14 cellular contexts compared by ENCODE assay signal in the genomic region with DNA sequence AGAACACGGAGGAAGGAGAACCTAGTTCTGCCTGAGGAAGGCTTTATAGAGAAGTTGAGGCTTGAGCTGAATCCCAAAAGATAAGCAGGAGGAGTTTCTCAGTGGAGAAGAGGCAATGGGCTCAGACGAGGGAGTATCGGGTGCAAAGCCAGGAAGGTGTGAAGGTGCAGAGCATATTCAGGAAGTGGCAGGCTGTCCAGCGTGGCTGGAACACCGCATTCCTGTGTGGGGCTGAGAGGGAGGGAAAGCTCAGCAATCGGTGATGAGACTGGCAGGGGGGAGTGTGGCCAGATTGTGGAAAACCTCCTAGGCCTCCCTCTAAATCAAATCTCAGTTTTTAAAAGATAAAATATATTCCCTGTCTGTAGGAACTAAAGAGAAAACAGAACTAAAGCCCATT.
DNase-seq lines count a peak whose midpoint lies in the region; ATAC-seq, FAIRE-seq and TF ChIP-seq lines count a peak whose summit lies in the region.
"Had no signal": no experiment of that assay in that cellular context is flagged by ENCODE, and none has a peak within 500 bp of the region (broad histone marks: within the 10 kb centered on the region; RNA-seq: fewer than 3 reads in every experiment).

No MANE protein-coding gene starts in this region.

- POLR2A ChIA-PET in K562 (lab: Yijun Ruan, JAX) = interaction anchor here (0.7 kb wide), 1 partner anchor 164 kb away, joined by 4 read pairs; no protein-coding TSS in a partner anchor

- no peaks in the 10 kb centered on the region for H3K9me3 ChIP-seq in K562 (replicated peaks; ENCODE audit: control insufficient read depth, insufficient read depth, low read depth, low read length)
- no peaks in the 10 kb centered on the region for H3K9me3 ChIP-seq in trophoblast cell (ENCODE audit: insufficient read depth, low read depth, low read length)
- H3K9me3 ChIP-seq in WERI-Rb-1 (ENCODE audit: severe bottlenecking) = no peaks in the 10 kb centered on the region
- H3K9me3 ChIP-seq: gastrocnemius medialis had no signal

- in situ Hi-C loops in KBM-7 (cut with MboI; ENCODE audit: low pct_unique_long_range_greater_than_20kb, low sequenced_read_pairs) (no loop called here), K562 (cut with MboI) (no loop called here)

- DNase-seq in KBM-7 = peak; percentile 7
- no peak for DNase-seq in K562 (ENCODE audit: extremely low read depth in 1 of 4, low spot score in 3 of 4)
- DNase-seq in immature natural killer cell = no peak
- peak; percentile 69 to 70 for DNase-seq in trophoblast cell
- DNase-seq in WERI-Rb-1 = no peak
- DNase-seq in NCI-H2107 (lab: John Stamatoyannopoulos, UW) = no peak
- DNase-seq: activated naive CD4-positive, alpha-beta T cell treated with anti-CD3 and anti-CD28 coated beads for 36 hours; gastrocnemius medialis; stimulated activated naive CD4-positive, alpha-beta T cell had no signal

- H3K9me1 ChIP-seq in K562 (ENCODE audit: control insufficient read depth, insufficient read depth, low read length) = no peaks in the 10 kb centered on the region

- H3K4ac ChIP-seq in trophoblast cell (ENCODE audit: low read depth, low read length) = no peak overlapping the region

- H3K79me2 ChIP-seq in K562 (ENCODE audit: control insufficient read depth, insufficient read depth, low read length) (no peaks in the 10 kb centered on the region), trophoblast cell (ENCODE audit: control insufficient read depth, insufficient read depth, low read length, poor library complexity) (peaks cover 1% of the 10 kb centered on the region)

- H2AFZ ChIP-seq in K562 (ENCODE audit: low read depth, low read length) = no peak overlapping the region
- no peak overlapping the region for H2AFZ ChIP-seq in trophoblast cell (ENCODE audit: insufficient read depth, low read length, poor library complexity)

- no peak for TF ChIP-seq CTCF in K562 (IDR thresholded peaks at IDR 0.05 in 2 of 3, conservative IDR thresholded peaks at IDR 0.05 in 1 of 3; ENCODE audit: insufficient read depth in 2 of 3, low read depth in 1 of 3, low read length in 3 of 3)
- TF ChIP-seq CTCF in WERI-Rb-1 (IDR thresholded peaks at IDR 0.05; ENCODE audit: low read depth, low read length) = no peak

- no peak overlapping the region for H2BK5ac ChIP-seq in trophoblast cell (ENCODE audit: low read depth, low read length, poor library complexity)

- no peak overlapping the region for H2AK5ac ChIP-seq in trophoblast cell (ENCODE audit: low read length)

- H3K27ac ChIP-seq in K562 (ENCODE audit: extremely low read depth, low read depth, low read length) (no peak overlapping the region), trophoblast cell (ENCODE audit: low read depth, low read length) (peak overlapping the region; percentile 48), WERI-Rb-1 (no peak overlapping the region)
- H3K27ac ChIP-seq: C4-2B, gastrocnemius medialis had no signal

- H4K8ac ChIP-seq in trophoblast cell (ENCODE audit: low read depth, low read length) = no peak overlapping the region

- peaks cover 12 to 19% of the 10 kb centered on the region in 2 donors for H3K4me1 Mint-ChIP-seq in immature natural killer cell

- no peak for TF ChIP-seq POLR2A in K562 (conservative IDR thresholded peaks at IDR 0.05)

- H3K23ac ChIP-seq in trophoblast cell (ENCODE audit: low read length) = no peak overlapping the region

- peaks cover 31% of the 10 kb centered on the region for H3K79me1 ChIP-seq in trophoblast cell (ENCODE audit: low read length)

- H4K91ac ChIP-seq in trophoblast cell (ENCODE audit: low read depth, low read length) = no peak overlapping the region

- CTCF ChIA-PET in K562 (lab: Yijun Ruan, JAX; ENCODE audit: low intra/inter-chr PET ratio) = no interaction called here

- ATAC-seq in K562 = no peak
- no peak for ATAC-seq in GM21619 (IDR thresholded peaks at IDR 0.05; ENCODE audit: unreplicated experiment)
- no peak for ATAC-seq in HG02840 (IDR thresholded peaks at IDR 0.05; ENCODE audit: low FRiP score, unreplicated experiment)
- ATAC-seq: gastrocnemius medialis had no signal

- H4K12ac ChIP-seq in trophoblast cell (ENCODE audit: low read depth, low read length) = no peak overlapping the region

- H2BK120ac ChIP-seq in trophoblast cell (ENCODE audit: insufficient read depth, low read length, poor library complexity) = no peak overlapping the region

- 0% methylated on average over 6 of the region's 6 CpGs for WGBS in K562 (ENCODE audit: insufficient coverage, low coverage, missing lambda C conversion rate)
- no CpG with 5 or more reads among the region's 6 CpGs for WGBS in trophoblast cell (ENCODE audit: extremely low coverage, insufficient coverage, insufficient read length)

- peak overlapping the region in 1 of 6 donors; percentile 22 for H3K27ac Mint-ChIP-seq in immature natural killer cell
- H3K27ac Mint-ChIP-seq: activated naive CD4-positive, alpha-beta T cell treated with anti-CD3 and anti-CD28 coated beads for 36 hours; T-helper 2 cell treated with Interferon-gamma antibody and Interleukin-4, amounts not matched to agents 5 μg/mL and 100 μg/mL, for 36 hours had no signal

- H3K4me2 ChIP-seq in K562 (ENCODE audit: insufficient read depth, low read length) (no peak overlapping the region), trophoblast cell (ENCODE audit: low read length) (no peak overlapping the region)

- peak overlapping the region; percentile 4 for H2BK12ac ChIP-seq in trophoblast cell (ENCODE audit: low read length)

- no peak for FAIRE-seq in K562 (lab: Jason Lieb, UNC)
- FAIRE-seq: colon had no signal

- no peak for TF ChIP-seq RAD21 in K562 (CRISPR knock-in tag; conservative IDR thresholded peaks at IDR 0.05 in 1 of 2, IDR thresholded peaks at IDR 0.05 in 1 of 2)

- H3K18ac ChIP-seq in trophoblast cell (ENCODE audit: low read length) = no peak overlapping the region

- no peaks in the 10 kb centered on the region for H3K9me3 Mint-ChIP-seq in immature natural killer cell
- H3K9me3 Mint-ChIP-seq: activated naive CD4-positive, alpha-beta T cell treated with anti-CD3 and anti-CD28 coated beads for 36 hours; T-helper 2 cell treated with Interferon-gamma antibody and Interleukin-4, amounts not matched to agents 5 μg/mL and 100 μg/mL, for 36 hours had no signal

- peak overlapping the region in 3 of 5 donors; percentile 7 to 24 (median 22) for H3K4me3 Mint-ChIP-seq in immature natural killer cell
- H3K4me3 Mint-ChIP-seq: activated naive CD4-positive, alpha-beta T cell treated with anti-CD3 and anti-CD28 coated beads for 36 hours; T-helper 2 cell treated with Interferon-gamma antibody and Interleukin-4, amounts not matched to agents 5 μg/mL and 100 μg/mL, for 36 hours had no signal

- TF ChIP-seq EP300 in K562 (IDR thresholded peaks at IDR 0.05; ENCODE audit: low read length) = no peak

- H3K4me1 ChIP-seq in K562 (replicated peaks in 1 of 2; ENCODE audit: control insufficient read depth in 2 of 2, insufficient read depth in 2 of 2, low read length in 2 of 2) (peaks cover 0 to 7% of the 10 kb centered on the region in 2 experiments; a peak in 4 of 5 replicates), trophoblast cell (ENCODE audit: control insufficient read depth in 1 of 2, insufficient read depth in 2 of 2, low read length in 2 of 2) (peaks cover 14 to 32% of the 10 kb centered on the region in 2 experiments)

- peaks cover 0 to 4% (median 0%) of the 10 kb centered on the region in 3 donors for H3K36me3 Mint-ChIP-seq in immature natural killer cell

- peaks cover 0 to 2% (median 0%) of the 10 kb centered on the region in 3 donors for H3K27me3 Mint-ChIP-seq in immature natural killer cell (ENCODE audit: low read depth in 3 of 3)

- intact Hi-C loops in K562 (cut with micrococcal nuclease) = loop anchor here (10.0 kb wide), 1 partner anchor 472 kb away; no protein-coding TSS in a partner anchor

- H3K27me3 ChIP-seq in K562 (ENCODE audit: control insufficient read depth in 2 of 2, insufficient read depth in 2 of 2, low read length in 2 of 2) (peaks cover 0 to 4% of the 10 kb centered on the region in 2 experiments; a peak in 1 of 5 replicates), trophoblast cell (ENCODE audit: insufficient read depth, low read length) (no peaks in the 10 kb centered on the region), WERI-Rb-1 (ENCODE audit: insufficient read depth, low read depth, severe bottlenecking) (no peaks in the 10 kb centered on the region)
- H3K27me3 ChIP-seq: gastrocnemius medialis had no signal

- no peaks in the 10 kb centered on the region for H4K20me1 ChIP-seq in K562 (replicated peaks; ENCODE audit: control insufficient read depth, insufficient read depth, low read length)

- no peak overlapping the region for H3K4me3 ChIP-seq in K562
- no peak overlapping the region for H3K4me3 ChIP-seq in trophoblast cell (ENCODE audit: low read depth, low read length)
- no peak overlapping the region for H3K4me3 ChIP-seq in WERI-Rb-1 (ENCODE audit: low read depth, low read length)

- no TSS peak for BruUV-seq in K562 (replicated peaks; lab: Mats Ljungman, UMichigan)

- H3K36me3 ChIP-seq in K562 (ENCODE audit: control insufficient read depth, insufficient read depth, low read length) (no peaks in the 10 kb centered on the region), trophoblast cell (ENCODE audit: control insufficient read depth in 1 of 2, insufficient read depth in 2 of 2, low read length in 2 of 2) (no peaks in the 10 kb centered on the region), WERI-Rb-1 (no peaks in the 10 kb centered on the region)
- H3K36me3 ChIP-seq: gastrocnemius medialis had no signal

- H3K9ac ChIP-seq in K562 (ENCODE audit: insufficient read depth in 1 of 2, low read depth in 2 of 2, low read length in 2 of 2) (no peak overlapping the region), trophoblast cell (ENCODE audit: low read length) (no peak overlapping the region)

- H3K14ac ChIP-seq in trophoblast cell (ENCODE audit: low read length) = no peak overlapping the region

TF ChIP-seq in K562, 482 proteins besides CTCF, POLR2A, EP300 and RAD21:
- TF ChIP-seq SPI1 (IDR thresholded peaks at IDR 0.05; ENCODE audit: borderline replicate concordance, low read depth, low read length) (0 out of 2 replicates have a peak, but pooled peaks have one; percentile 4), RBFOX2 (IDR thresholded peaks at IDR 0.05; ENCODE audit: low read depth, low read length) (no peak), SAFB2 (IDR thresholded peaks at IDR 0.05; ENCODE audit: borderline replicate concordance, low read depth, low read length, severe bottlenecking) (no peak), CCAR2 (IDR thresholded peaks at IDR 0.05; ENCODE audit: low read depth, low read length) (no peak)

Comparison
In these comparisons a context has a peak if more than half of its experiments do, and no peak if none do; other contexts are left out.
1. DNase-seq: peak in KBM-7 (single experiment) and trophoblast cell (2 of 2); none in K562 (0 of 4), immature natural killer cell (0 of 3), WERI-Rb-1 (single experiment) and NCI-H2107 (single experiment).